ENCODE assay signal across 8 cellular contexts in genomic region chr11:64206457-64207246, GRCh38. TPM values are rescaled to one million over a fixed set of nuclear protein-coding genes. Genes with fewer than 3 reads are reported as not detected.
DNase-seq lines count a peak whose midpoint lies in the region; ATAC-seq and TF ChIP-seq lines count a peak whose summit lies in the region.

TSS of gene FERMT3 (plus strand) at chr11:64206721. CDS start at chr11:64207365, 644 bp downstream.

- no peak for ATAC-seq in body of pancreas

- WGBS in body of pancreas, 2 donors = 79 to 84% methylated on average over 12 to 24 of the region's 26 CpGs
- 29 to 63% (median 37%) methylated on average over 14 to 26 of the region's 26 CpGs for WGBS in stomach, 5 donors

- DNase-seq in A172 (ENCODE audit: low spot score) (peak; percentile 30), T-helper 22 cell (ENCODE audit: low read depth) (peak; percentile 59), body of pancreas (peak in 3 of 4 donors; percentile 27 to 75 (median 35)), stomach (peak; percentile 83), OCI-M2 (lab: John Stamatoyannopoulos, UW; ENCODE audit: unreplicated experiment) (no peak), GM19240 (ENCODE audit: insufficient read length, low spot score) (no peak)

- H3K36me3 ChIP-seq in HEK293 (ENCODE audit: control insufficient read depth in 2 of 2, insufficient read depth in 1 of 2, low read length in 2 of 2) = peaks cover 0 to 53% of the 10 kb centered on the region in 2 experiments; a peak in 2 of 3 replicates
- H3K36me3 ChIP-seq in body of pancreas (replicated peaks in 1 of 2; ENCODE audit: insufficient read depth in 1 of 2, low read depth in 2 of 2) = peaks cover 12 to 15% of the 10 kb centered on the region in 2 donors
- H3K36me3 ChIP-seq in mucosa of rectum (ENCODE audit: control insufficient read depth in 2 of 2, insufficient read depth in 2 of 2, low read length in 2 of 2) = peaks cover 22 to 30% of the 10 kb centered on the region in 2 donors
- H3K36me3 ChIP-seq in stomach = peaks cover 27 to 70% (median 52%) of the 10 kb centered on the region in 4 donors

- H3K9ac ChIP-seq in mucosa of rectum (ENCODE audit: low read depth in 1 of 2, low read length in 2 of 2) = peak within 1 kb of the TSS; percentile 85 to 92

- H3K27me3 ChIP-seq in body of pancreas (no peaks in the 10 kb centered on the region), mucosa of rectum (ENCODE audit: control insufficient read depth in 2 of 2, insufficient read depth in 2 of 2, low read length in 2 of 2) (no peaks in the 10 kb centered on the region), stomach (no peaks in the 10 kb centered on the region)

- POLR2A ChIA-PET in HEK293 (lab: Yijun Ruan, JAX) = interaction anchor here (1.0 to 4.7 kb wide), 5 partner anchors 21 to 97 kb away, joined by 3 to 32 read pairs (median 3); partner anchors contain the start of genes BAD, ESRRA, FKBP2 and STIP1

- intact Hi-C loops in body of pancreas (cut with DNase I) (loop anchor here (5.0 kb wide), 1 partner anchor 91 kb away; no protein-coding TSS in a partner anchor), stomach (cut with DNase I; ENCODE audit: low total_unique reads) (loop anchor here (10.0 kb wide), 1 partner anchor 88 kb away; the partner anchor contains the start of gene KCNK4)

- H3K9me3 ChIP-seq in HEK293 (ENCODE audit: control insufficient read depth, insufficient read depth, low read depth, low read length) = no peaks in the 10 kb centered on the region
- H3K9me3 ChIP-seq in body of pancreas = no peaks in the 10 kb centered on the region
- no peaks in the 10 kb centered on the region for H3K9me3 ChIP-seq in mucosa of rectum (ENCODE audit: control insufficient read depth in 2 of 2, low read length in 2 of 2)
- no peaks in the 10 kb centered on the region for H3K9me3 ChIP-seq in stomach

- no peak within 1 kb of the TSS for H3K4me3 ChIP-seq in HEK293 (ENCODE audit: low read depth, low read length)
- no peak within 1 kb of the TSS for H3K4me3 ChIP-seq in body of pancreas
- H3K4me3 ChIP-seq in mucosa of rectum (ENCODE audit: low read length in 2 of 2) = peak within 1 kb of the TSS; percentile 68 to 78
- H3K4me3 ChIP-seq in stomach = peak within 1 kb of the TSS; percentile 38 to 52 (median 48)

- H3K4me1 ChIP-seq in HEK293 (ENCODE audit: control insufficient read depth, insufficient read depth, low read length) = 0 out of 2 replicates have a peak, but pooled peaks cover 8% of the 10 kb centered on the region
- peaks cover 9% of the 10 kb centered on the region for H3K4me1 ChIP-seq in body of pancreas
- H3K4me1 ChIP-seq in mucosa of rectum (ENCODE audit: control insufficient read depth in 2 of 2, insufficient read depth in 2 of 2, low read length in 2 of 2) = peaks cover 24 to 26% of the 10 kb centered on the region in 2 donors
- H3K4me1 ChIP-seq in stomach = peaks cover 41 to 58% (median 49%) of the 10 kb centered on the region in 4 donors

- CTCF ChIA-PET in HEK293 (lab: Yijun Ruan, JAX) = interaction anchor here (0.7 to 4.7 kb wide), 7 partner anchors 10 to 148 kb away, joined by 3 to 78 read pairs (median 19); partner anchors contain the start of genes CATSPERZ and STIP1

- TF ChIP-seq EP300 in stomach (IDR thresholded peaks at IDR 0.05) = no peak

- H3K27ac ChIP-seq in HEK293 (ENCODE audit: extremely low read depth, low read depth, low read length) = no peak within 1 kb of the TSS
- peak within 1 kb of the TSS; percentile 5 to 72 (median 56) for H3K27ac ChIP-seq in body of pancreas
- H3K27ac ChIP-seq in mucosa of rectum (ENCODE audit: low read depth in 2 of 2, low read length in 2 of 2) = peak within 1 kb of the TSS; percentile 74 to 93
- H3K27ac ChIP-seq in stomach = peak within 1 kb of the TSS; percentile 57 to 91 (median 86)

- peak in 1 of 3 donors; percentile 29 for TF ChIP-seq POLR2A in body of pancreas (IDR thresholded peaks at IDR 0.05)
- TF ChIP-seq POLR2A in stomach (IDR thresholded peaks at IDR 0.05) = no peak

- TF ChIP-seq CTCF in HEK293 (tag by site-specific recombination; IDR thresholded peaks at IDR 0.05) = no peak
- no peak for TF ChIP-seq CTCF in body of pancreas (IDR thresholded peaks at IDR 0.05)
- no peak for TF ChIP-seq CTCF in stomach (IDR thresholded peaks at IDR 0.05)

TF ChIP-seq in HEK293, 187 proteins besides CTCF, POLR2A, EP300 and RAD21:
- TF ChIP-seq ZBTB6 (tag by site-specific recombination; IDR thresholded peaks at IDR 0.05) (0 out of 2 replicates have a peak, but pooled peaks have one; percentile 37), KLF1 (tag by site-specific recombination; IDR thresholded peaks at IDR 0.05) (peak; percentile 76), ZNF626 (tag by site-specific recombination; IDR thresholded peaks at IDR 0.05) (no peak), SCRT2 (tag by site-specific recombination; IDR thresholded peaks at IDR 0.05) (0 out of 2 replicates have a peak, but pooled peaks have one; percentile 30)
- TF ChIP-seq, protein P1, sequence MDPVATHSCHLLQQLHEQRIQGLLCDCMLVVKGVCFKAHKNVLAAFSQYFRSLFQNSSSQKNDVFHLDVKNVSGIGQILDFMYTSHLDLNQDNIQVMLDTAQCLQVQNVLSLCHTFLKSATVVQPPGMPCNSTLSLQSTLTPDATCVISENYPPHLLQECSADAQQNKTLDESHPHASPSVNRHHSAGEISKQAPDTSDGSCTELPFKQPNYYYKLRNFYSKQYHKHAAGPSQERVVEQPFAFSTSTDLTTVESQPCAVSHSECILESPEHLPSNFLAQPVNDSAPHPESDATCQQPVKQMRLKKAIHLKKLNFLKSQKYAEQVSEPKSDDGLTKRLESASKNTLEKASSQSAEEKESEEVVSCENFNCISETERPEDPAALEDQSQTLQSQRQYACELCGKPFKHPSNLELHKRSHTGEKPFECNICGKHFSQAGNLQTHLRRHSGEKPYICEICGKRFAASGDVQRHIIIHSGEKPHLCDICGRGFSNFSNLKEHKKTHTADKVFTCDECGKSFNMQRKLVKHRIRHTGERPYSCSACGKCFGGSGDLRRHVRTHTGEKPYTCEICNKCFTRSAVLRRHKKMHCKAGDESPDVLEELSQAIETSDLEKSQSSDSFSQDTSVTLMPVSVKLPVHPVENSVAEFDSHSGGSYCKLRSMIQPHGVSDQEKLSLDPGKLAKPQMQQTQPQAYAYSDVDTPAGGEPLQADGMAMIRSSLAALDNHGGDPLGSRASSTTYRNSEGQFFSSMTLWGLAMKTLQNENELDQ (tag by site-specific recombination; IDR thresholded peaks at IDR 0.05; ENCODE audit: low read depth) = no peak

RNA-seq across cellular contexts. Expression of gene FERMT3, which starts in this region (rescaled TPM):
- 15.1 and 18.7 TPM in 2 replicates for total RNA-seq in A172 (2014; rRNA removed; shearing (Covaris generic))
- total RNA-seq in body of pancreas (1 to 10 TPM; 8.6 to 9.1 TPM), stomach (10 to 100 TPM; 11.9 to 30.3 (median 17.9) TPM)
- polyA plus RNA-seq in stomach = 10 to 100 TPM; 12.4 to 31.9 (median 19.5) TPM

Comparison
In these comparisons a context has a peak if more than half of its experiments do, and no peak if none do; other contexts are left out.
1. DNase-seq: peak in A172 (single experiment), T-helper 22 cell (single experiment), body of pancreas (3 of 4) and stomach (single experiment); none in OCI-M2 (single experiment) and GM19240 (single experiment).
2. H3K4me3 ChIP-seq: peak in mucosa of rectum (2 of 2) and stomach (4 of 4); none in HEK293 (single experiment) and body of pancreas (0 of 2).